1 cellular context compared by ENCODE assay signal in the genomic region with DNA sequence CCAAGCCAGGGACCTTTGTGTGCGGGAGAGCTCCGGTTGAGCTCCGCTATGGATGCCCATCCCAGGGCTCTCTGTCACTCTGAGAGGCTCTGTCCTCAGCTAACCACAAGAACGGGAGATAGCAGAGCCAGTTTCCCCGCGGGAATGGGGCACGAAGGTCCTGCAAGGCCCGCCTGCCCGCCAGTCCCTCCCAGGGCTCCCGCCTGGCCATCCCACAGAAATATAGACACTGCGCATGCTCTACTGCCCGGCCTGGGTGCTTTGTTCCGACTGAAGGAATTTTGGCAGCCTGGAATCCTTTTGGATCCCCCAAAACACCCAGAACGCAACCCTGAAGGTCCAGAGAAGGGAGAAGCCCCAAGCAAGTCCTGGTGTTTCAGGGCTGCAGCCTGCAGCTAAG.
TF ChIP-seq lines count a peak whose summit lies in the region.

No MANE protein-coding gene starts in this region.

TF ChIP-seq in H1, 55 proteins besides CTCF, POLR2A, EP300 and RAD21:
- TF ChIP-seq TEAD4 (IDR thresholded peaks at IDR 0.05; ENCODE audit: low read depth, low read length) (no peak), RBBP5 (IDR thresholded peaks at IDR 0.05; ENCODE audit: borderline replicate concordance, low read depth, low read length) (no peak), SAP30 (IDR thresholded peaks at IDR 0.05; ENCODE audit: insufficient read depth, insufficient replicate concordance, low read length) (no peak), CEBPB (IDR thresholded peaks at IDR 0.05; ENCODE audit: low read depth, low read length) (no peak), NANOG (IDR thresholded peaks at IDR 0.05; ENCODE audit: insufficient read depth, low read depth, low read length, poor library complexity, severe bottlenecking) (no peak), BRCA1 (IDR thresholded peaks at IDR 0.05; ENCODE audit: low read depth, low read length) (no peak), MAX (IDR thresholded peaks at IDR 0.05) (no peak), POLR2AphosphoS5 (IDR thresholded peaks at IDR 0.05; ENCODE audit: low read depth, low read length) (no peak), ASH2L (IDR thresholded peaks at IDR 0.05; ENCODE audit: low read length) (no peak)
TF ChIP-seq in H1: peak in this region for 0.
